Comparison of ENCODE assay signal across 12 cellular contexts in the genomic region with DNA sequence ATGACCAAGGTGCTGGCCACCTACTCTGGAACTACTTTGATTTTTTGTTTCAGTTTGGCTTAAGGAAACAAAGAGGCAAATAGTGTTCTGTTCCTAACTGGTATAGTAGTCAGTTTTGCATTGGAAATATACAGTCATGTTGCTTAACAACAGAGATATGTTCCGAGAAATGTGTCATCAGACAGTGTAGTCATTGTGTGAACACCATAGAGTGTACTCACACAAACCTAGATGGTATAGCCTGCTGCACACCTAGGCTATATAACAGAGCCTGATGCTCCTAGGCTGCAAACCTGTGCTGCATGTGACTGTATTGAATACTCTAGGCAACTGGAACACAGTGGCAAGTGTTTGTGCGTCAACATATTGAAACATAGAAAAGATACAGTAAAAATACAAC.
A peak's percentile ranks its signal among the peaks of the same experiment; 100 is the strongest.
DNase-seq lines count a peak whose midpoint lies in the region; ATAC-seq, FAIRE-seq and TF ChIP-seq lines count a peak whose summit lies in the region.
"Had no signal": no experiment of that assay in that cellular context is flagged by ENCODE, and none has a peak within 500 bp of the region (broad histone marks: within the 10 kb centered on the region; RNA-seq: fewer than 3 reads in every experiment).

No MANE protein-coding gene starts in this region.

- H3K9ac ChIP-seq in keratinocyte (ENCODE audit: control insufficient read depth, extremely low read depth, insufficient read depth, low read length) = peak overlapping the region; percentile 8

- H3K27me3 ChIP-seq in keratinocyte (ENCODE audit: control insufficient read depth, extremely low read depth, insufficient read depth, low read length) = no peaks in the 10 kb centered on the region

- peak overlapping the region; percentile 22 for H3K27ac ChIP-seq in keratinocyte (ENCODE audit: control insufficient read depth, insufficient read depth, low read length)
- H3K27ac ChIP-seq: left ventricle myocardium inferior had no signal

- H3K4me3 Mint-ChIP-seq in T-helper 2 cell treated with Interferon-gamma antibody and Interleukin-4, amounts not matched to agents 5 μg/mL and 100 μg/mL, for 36 hours = no peak overlapping the region

- dilution Hi-C loops in keratinocyte (cut with MboI; ENCODE audit: extremely low pct_ligation_motif_present, low sequenced_read_pairs) = no loop called here

- peak overlapping the region; percentile 1 for H3K4me2 ChIP-seq in keratinocyte (ENCODE audit: control insufficient read depth, extremely low read depth, insufficient read depth, low read depth, low read length)

- H3K9me3 Mint-ChIP-seq in T-helper 2 cell treated with Interferon-gamma antibody and Interleukin-4, amounts not matched to agents 5 μg/mL and 100 μg/mL, for 36 hours = no peaks in the 10 kb centered on the region

- H3K9me1 ChIP-seq in keratinocyte (ENCODE audit: control insufficient read depth, extremely low read depth, insufficient read depth, low read length) = no peaks in the 10 kb centered on the region

- ATAC-seq in GM18870 (IDR thresholded peaks at IDR 0.05; ENCODE audit: unreplicated experiment) = peak; percentile 72
- ATAC-seq in HG02759 (IDR thresholded peaks at IDR 0.05; ENCODE audit: unreplicated experiment) = peak; percentile 41
- no peak for ATAC-seq in GM21381 (IDR thresholded peaks at IDR 0.05; ENCODE audit: unreplicated experiment)

- no peaks in the 10 kb centered on the region for H3K4me1 ChIP-seq in keratinocyte (ENCODE audit: control insufficient read depth, extremely low read depth, insufficient read depth, low read length)

- H4K20me1 ChIP-seq in keratinocyte (ENCODE audit: control insufficient read depth, extremely low read depth, insufficient read depth, low read length) = no peaks in the 10 kb centered on the region

- no peaks in the 10 kb centered on the region for H3K36me3 ChIP-seq in keratinocyte (ENCODE audit: control insufficient read depth in 2 of 2, extremely low read depth in 1 of 2, insufficient read depth in 2 of 2, low read length in 2 of 2)
- H3K36me3 ChIP-seq: left ventricle myocardium inferior had no signal

- no peak overlapping the region for H2AFZ ChIP-seq in keratinocyte (ENCODE audit: control insufficient read depth, low read length)

- H3K9me3 ChIP-seq in keratinocyte (ENCODE audit: control insufficient read depth, low read depth, low read length) = no peaks in the 10 kb centered on the region
- H3K9me3 ChIP-seq: left ventricle myocardium inferior had no signal

- H3K27ac Mint-ChIP-seq in T-helper 2 cell treated with Interferon-gamma antibody and Interleukin-4, amounts not matched to agents 5 μg/mL and 100 μg/mL, for 36 hours = no peak overlapping the region

- peaks cover 42% of the 10 kb centered on the region for H3K4me1 Mint-ChIP-seq in T-helper 2 cell treated with Interferon-gamma antibody and Interleukin-4, amounts not matched to agents 5 μg/mL and 100 μg/mL, for 36 hours (ENCODE audit: low read depth)

- H3K79me2 ChIP-seq in keratinocyte (ENCODE audit: control insufficient read depth, insufficient read depth, low read length) = peaks cover 77% of the 10 kb centered on the region

- peak; percentile 36 for DNase-seq in T-helper 2 cell treated with Interferon-gamma antibody and Interleukin-4, amounts not matched to agents 5 μg/mL and 100 μg/mL, for 36 hours (ENCODE audit: low spot score)
- DNase-seq in keratinocyte (ENCODE audit: low read depth, low spot score) (no peak), DMS153 treated with DMSO at 0.1 percent for 48 hours (lab: John Stamatoyannopoulos, UW; ENCODE audit: unreplicated experiment) (no peak), mucosa of gallbladder (ENCODE audit: low spot score) (no peak), RPMI8226 (no peak)
- DNase-seq: activated effector memory CD4-positive, alpha-beta T cell treated with anti-CD3 and anti-CD28 coated beads, Interleukin-2, amount 50 U/mL, for 16 hours; left ventricle myocardium inferior; NCI-H446 treated with DMSO at 0.1 percent for 48 hours had no signal

- H3K27me3 Mint-ChIP-seq in T-helper 2 cell treated with Interferon-gamma antibody and Interleukin-4, amounts not matched to agents 5 μg/mL and 100 μg/mL, for 36 hours (ENCODE audit: low read depth) = no peaks in the 10 kb centered on the region

- FAIRE-seq in keratinocyte (lab: Jason Lieb, UNC) = no peak
- FAIRE-seq: endothelial cell of umbilical vein had no signal

- TF ChIP-seq CTCF in keratinocyte (optimal IDR thresholded peaks at IDR 0.05 in 1 of 3, IDR thresholded peaks at IDR 0.05 in 1 of 3, conservative IDR thresholded peaks at IDR 0.05 in 1 of 3; ENCODE audit: extremely low read depth in 1 of 3, insufficient read depth in 2 of 3, low read length in 3 of 3) = no peak

- H3K36me3 Mint-ChIP-seq in T-helper 2 cell treated with Interferon-gamma antibody and Interleukin-4, amounts not matched to agents 5 μg/mL and 100 μg/mL, for 36 hours (ENCODE audit: low read depth) = no peaks in the 10 kb centered on the region

- no peak overlapping the region for H3K4me3 ChIP-seq in keratinocyte (ENCODE audit: control insufficient read depth in 2 of 3, extremely low read depth in 1 of 3, insufficient read depth in 2 of 3, low read depth in 1 of 3, low read length in 3 of 3)
- H3K4me3 ChIP-seq: left ventricle myocardium inferior had no signal
